ENCODE assay signal across 8 cellular contexts in the genomic region with DNA sequence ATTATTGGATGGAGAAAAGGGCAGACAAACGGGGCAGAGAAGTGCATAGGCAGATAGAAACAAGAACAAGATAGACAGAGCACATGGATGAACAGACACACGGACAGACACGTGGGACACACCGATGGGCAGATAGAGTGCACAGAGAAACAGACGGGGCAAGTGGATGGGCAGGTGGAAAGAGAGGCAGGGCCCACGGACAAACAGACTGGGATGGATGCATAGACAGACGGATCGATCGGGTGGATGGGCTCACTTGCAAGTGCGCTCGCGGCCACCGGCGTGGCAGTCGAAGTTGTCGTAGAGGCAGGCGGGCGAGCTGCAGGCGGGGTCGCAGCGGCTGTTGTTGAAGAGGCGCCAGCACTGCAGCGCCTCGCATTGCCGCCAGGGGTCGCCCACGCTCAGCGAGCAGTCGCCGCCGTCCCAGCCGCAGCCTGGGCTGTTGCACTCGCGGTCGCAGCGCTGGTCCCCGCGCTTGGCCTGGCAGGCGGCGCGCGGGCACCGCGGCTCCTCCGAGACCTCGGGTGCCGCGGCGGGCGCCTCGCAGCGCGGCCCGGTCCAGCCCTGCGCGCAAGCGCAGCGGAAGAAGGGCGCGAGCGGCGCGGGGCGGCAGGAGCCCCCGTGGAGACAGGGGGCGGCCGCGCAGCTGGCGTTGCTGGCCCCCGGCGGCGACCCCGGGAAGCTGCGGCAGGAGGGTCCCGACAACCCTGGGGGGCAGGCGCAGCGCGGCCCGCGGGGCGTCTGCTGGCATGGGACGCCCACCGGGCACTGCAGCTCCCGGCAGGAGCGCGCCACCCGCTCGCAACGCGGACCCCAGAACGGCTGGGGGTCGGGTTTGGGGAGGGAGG. TPM values are rescaled to one million over a fixed set of nuclear protein-coding genes. Genes with fewer than 3 reads are reported as not detected.
DNase-seq lines count a peak whose midpoint lies in the region; ATAC-seq lines count a peak whose summit lies in the region.

No MANE protein-coding gene starts in this region.

- no peak overlapping the region for H3K9ac ChIP-seq in mesenchymal stem cell (ENCODE audit: low read length)

- H4K8ac ChIP-seq in mesenchymal stem cell (ENCODE audit: low read length) = peak overlapping the region; percentile 30

- no peak overlapping the region for H3K23ac ChIP-seq in mesenchymal stem cell (ENCODE audit: low read length in 2 of 2)

- WGBS in mesenchymal stem cell = 17% methylated on average over 67 of the region's 92 CpGs

- ATAC-seq in HG03432 (IDR thresholded peaks at IDR 0.05; ENCODE audit: unreplicated experiment) (peak; percentile 73), HG02870 (IDR thresholded peaks at IDR 0.05; ENCODE audit: unreplicated experiment) (no peak)

- peak overlapping the region; percentile 91 for H3K4me2 ChIP-seq in mesenchymal stem cell (ENCODE audit: low read length, poor library complexity, severe bottlenecking)

- no peak overlapping the region for H4K91ac ChIP-seq in mesenchymal stem cell (ENCODE audit: low read length)

- no peaks in the 10 kb centered on the region for H3K79me1 ChIP-seq in mesenchymal stem cell (replicated peaks; ENCODE audit: low read length, poor library complexity, severe bottlenecking)

- DNase-seq in DMS79 treated with DMSO at 0.1 percent for 48 hours (lab: John Stamatoyannopoulos, UW) = peak; percentile 69
- peak; percentile 94 for DNase-seq in NCI-H82 (lab: John Stamatoyannopoulos, UW)
- peak; percentile 56 to 81 for DNase-seq in activated CD8-positive, alpha-beta memory T cell treated with anti-CD3 and anti-CD28 coated beads for 1 hour (ENCODE audit: extremely low read depth in 1 of 2, low read depth in 1 of 2)
- DNase-seq in effector CD8-positive, alpha-beta T cell (lab: John Stamatoyannopoulos, UW) = peak; percentile 68
- DNase-seq in mesenchymal stem cell = peak; percentile 78
- DNase-seq in stimulated activated CD8-positive, alpha-beta memory T cell treated with anti-CD3 and anti-CD28 coated beads, Interleukin-15, amount 100 ng/mL, for 4 hours (ENCODE audit: low read depth in 2 of 2) = peak; percentile 44 to 56

- H3K4me1 ChIP-seq in mesenchymal stem cell (ENCODE audit: control insufficient read depth, insufficient read depth, low read depth, low read length) = peaks cover 10% of the 10 kb centered on the region

- H2BK15ac ChIP-seq in mesenchymal stem cell (ENCODE audit: low read depth, poor library complexity, severe bottlenecking) = no peak overlapping the region

- H3K4ac ChIP-seq in mesenchymal stem cell (ENCODE audit: low read depth in 1 of 2, low read length in 2 of 2) = no peak overlapping the region

- H3K18ac ChIP-seq in mesenchymal stem cell (ENCODE audit: low read depth in 1 of 2, low read length in 2 of 2) = peak overlapping the region in 1 of 2 experiments; percentile 14

- peak overlapping the region; percentile 37 for H2AFZ ChIP-seq in mesenchymal stem cell (ENCODE audit: low read depth, low read length)

- peaks cover 0 to 8% of the 10 kb centered on the region in 2 experiments for H3K27me3 ChIP-seq in mesenchymal stem cell (ENCODE audit: control insufficient read depth in 1 of 2, insufficient read depth in 1 of 2, low read length in 2 of 2)

- peaks cover 18 to 34% of the 10 kb centered on the region in 2 experiments for H3K36me3 ChIP-seq in mesenchymal stem cell (ENCODE audit: control insufficient read depth in 1 of 2, insufficient read depth in 2 of 2, low read depth in 1 of 2, low read length in 2 of 2)

- no peak overlapping the region for H2BK12ac ChIP-seq in mesenchymal stem cell (ENCODE audit: low read length in 2 of 2)

- no peak overlapping the region for H2BK120ac ChIP-seq in mesenchymal stem cell (ENCODE audit: low read depth, low read length)

- no peak overlapping the region for H3K27ac ChIP-seq in mesenchymal stem cell (ENCODE audit: low read length, poor library complexity, severe bottlenecking)

- H2BK5ac ChIP-seq in mesenchymal stem cell (ENCODE audit: low read depth, low read length, poor library complexity, severe bottlenecking) = no peak overlapping the region

- peak overlapping the region in 1 of 2 experiments; percentile 46 for H3K4me3 ChIP-seq in mesenchymal stem cell (ENCODE audit: insufficient read depth in 1 of 2, low read depth in 1 of 2, low read length in 2 of 2)

- H3K14ac ChIP-seq in mesenchymal stem cell (ENCODE audit: low read length in 2 of 2) = peak overlapping the region in 1 of 2 experiments; percentile 76

- no peak overlapping the region for H2AK5ac ChIP-seq in mesenchymal stem cell (ENCODE audit: low read length, severe bottlenecking)

- no peaks in the 10 kb centered on the region for H3K9me3 ChIP-seq in mesenchymal stem cell (ENCODE audit: control insufficient read depth, low read length)

RNA-seq across cellular contexts. Expression of gene NOTCH3, which starts 23.3 kb away (rescaled TPM):
- polyA plus RNA-seq in mesenchymal stem cell (2013, experiment 1 of 2) = 30.2 TPM
- polyA plus RNA-seq in mesenchymal stem cell (2013, experiment 2 of 2) = 28.8 TPM

RNA-seq across cellular contexts. Expression of gene EPHX3, which starts 54.8 kb away (rescaled TPM):
- 0.01 TPM for polyA plus RNA-seq in mesenchymal stem cell (2013, experiment 1 of 2)
- not detected for polyA plus RNA-seq in mesenchymal stem cell (2013, experiment 2 of 2)
